ENCODE assay signal across 1 cellular context in genomic region chr1:92834617-92835016, GRCh38.
TF ChIP-seq lines count a peak whose summit lies in the region.

No MANE protein-coding gene starts in this region.

TF ChIP-seq in endothelial cell of umbilical vein, 7 proteins besides CTCF, POLR2A, EP300 and RAD21:
- no peak for TF ChIP-seq MAX (IDR thresholded peaks at IDR 0.05; ENCODE audit: insufficient read depth, insufficient read length)
